6 cellular contexts compared by ENCODE assay signal in genomic region chr11:33766085-33766484, GRCh38.
"Had no signal": no experiment of that assay in that cellular context is flagged by ENCODE, and none has a peak within 500 bp of the region (broad histone marks: within the 10 kb centered on the region; RNA-seq: fewer than 3 reads in every experiment).

No MANE protein-coding gene starts in this region.

- FAIRE-seq: HepG2, HTR-8/SVneo had no signal

- H3K27ac ChIP-seq: HL-60 had no signal

- DNase-seq: IMR-90, KBM-7, KG1 had no signal

- ATAC-seq: HepG2 had no signal
